In genomic region chr3:50273689-50274065, GRCh38 we compare ENCODE assay signal across 15 cellular contexts. TPM values are rescaled to one million over a fixed set of nuclear protein-coding genes. Genes with fewer than 3 reads are reported as not detected.
DNase-seq lines count a peak whose midpoint lies in the region; ATAC-seq, FAIRE-seq and TF ChIP-seq lines count a peak whose summit lies in the region.
"Had no signal": no experiment of that assay in that cellular context is flagged by ENCODE, and none has a peak within 500 bp of the region (broad histone marks: within the 10 kb centered on the region; RNA-seq: fewer than 3 reads in every experiment).

No MANE protein-coding gene starts in this region.

- H3K9ac ChIP-seq in astrocyte (ENCODE audit: low read length): no peak overlapping the region

- H4K20me1 ChIP-seq in astrocyte (ENCODE audit: insufficient read depth, low read length): peaks cover 3% of the 10 kb centered on the region

- no peak for DNase-seq in heart left ventricle
- DNase-seq in left cardiac atrium: no peak
- DNase-seq in astrocyte (ENCODE audit: low read depth): no peak
- DNase-seq in lower lobe of right lung: no peak
- DNase-seq in upper lobe of right lung: no peak
- no peak for DNase-seq in testis
- no peak for DNase-seq in HEK293T (ENCODE audit: extremely low spot score)
- no peak for DNase-seq in small intestine

- TF ChIP-seq CTCF in heart left ventricle (IDR thresholded peaks at IDR 0.05) (no peak), astrocyte (IDR thresholded peaks at IDR 0.05; ENCODE audit: insufficient read depth, low read depth, low read length) (no peak), lower lobe of right lung (IDR thresholded peaks at IDR 0.05) (no peak), upper lobe of right lung (IDR thresholded peaks at IDR 0.05) (no peak), testis (IDR thresholded peaks at IDR 0.05) (no peak)

- no peak overlapping the region for H2AFZ ChIP-seq in astrocyte (ENCODE audit: low read depth, low read length)

- TF ChIP-seq POLR2A in heart left ventricle (IDR thresholded peaks at IDR 0.05) (no peak), testis (IDR thresholded peaks at IDR 0.05) (no peak)

- H3K27ac ChIP-seq in heart left ventricle: no peak overlapping the region
- H3K27ac ChIP-seq in astrocyte (ENCODE audit: low read depth, low read length): no peak overlapping the region
- peak overlapping the region; percentile 38 for H3K27ac ChIP-seq in lower lobe of right lung
- no peak overlapping the region for H3K27ac ChIP-seq in upper lobe of right lung
- no peak overlapping the region for H3K27ac ChIP-seq in testis
- H3K27ac ChIP-seq in small intestine (ENCODE audit: low read depth in 1 of 2, low read length in 1 of 2): no peak overlapping the region
- H3K27ac ChIP-seq: epithelial cell of prostate, pancreas had no signal

- no peak overlapping the region for H3K27ac Mint-ChIP-seq in astrocyte (ENCODE audit: unreplicated experiment)

- H3K79me2 ChIP-seq in astrocyte (ENCODE audit: insufficient read depth, low read length): no peaks in the 10 kb centered on the region

- WGBS in heart left ventricle, 4 donors: 57 to 68% (median 62%) methylated on average over 21 to 31 of the region's 31 CpGs
- 40 to 52% methylated on average over 27 to 31 of the region's 31 CpGs for WGBS in testis, 2 donors
- WGBS in small intestine, 3 donors: 59 to 67% (median 61%) methylated on average over 21 to 31 of the region's 31 CpGs

- POLR2A ChIA-PET in HEK293T (lab: Yijun Ruan, JAX): no interaction called here

- CTCF ChIA-PET in HEK293T (lab: Yijun Ruan, JAX): no interaction called here

- H3K36me3 ChIP-seq in heart left ventricle: no peaks in the 10 kb centered on the region
- H3K36me3 ChIP-seq in astrocyte (ENCODE audit: insufficient read depth, low read length): no peaks in the 10 kb centered on the region
- H3K36me3 ChIP-seq in lower lobe of right lung: peaks cover 4% of the 10 kb centered on the region
- no peaks in the 10 kb centered on the region for H3K36me3 ChIP-seq in upper lobe of right lung
- H3K36me3 ChIP-seq in testis (ENCODE audit: low read depth, missing control alignments): no peaks in the 10 kb centered on the region
- peaks cover 3 to 9% of the 10 kb centered on the region in 2 donors for H3K36me3 ChIP-seq in small intestine (ENCODE audit: control insufficient read depth in 2 of 2, insufficient read depth in 2 of 2, low read length in 2 of 2)

- H3K4me3 Mint-ChIP-seq in astrocyte (ENCODE audit: unreplicated experiment): no peak overlapping the region

- H3K36me3 Mint-ChIP-seq in astrocyte (ENCODE audit: low read depth, unreplicated experiment): peaks cover 8% of the 10 kb centered on the region

- peaks cover 0 to 38% (median 6%) of the 10 kb centered on the region in 9 donors for H3K27me3 ChIP-seq in heart left ventricle
- H3K27me3 ChIP-seq in astrocyte (ENCODE audit: insufficient read depth, low read length): peaks cover 27% of the 10 kb centered on the region
- H3K27me3 ChIP-seq in lower lobe of right lung (ENCODE audit: low read depth): peaks cover 23% of the 10 kb centered on the region
- peaks cover 7% of the 10 kb centered on the region for H3K27me3 ChIP-seq in upper lobe of right lung
- no peaks in the 10 kb centered on the region for H3K27me3 ChIP-seq in testis
- peaks cover 0 to 5% of the 10 kb centered on the region in 2 donors for H3K27me3 ChIP-seq in small intestine (ENCODE audit: control insufficient read depth in 2 of 2, insufficient read depth in 2 of 2, low read length in 2 of 2)
- H3K27me3 ChIP-seq: pancreas had no signal

- no peaks in the 10 kb centered on the region for H3K9me3 ChIP-seq in heart left ventricle
- no peaks in the 10 kb centered on the region for H3K9me3 ChIP-seq in astrocyte (ENCODE audit: insufficient read depth, low read depth, low read length)
- no peaks in the 10 kb centered on the region for H3K9me3 ChIP-seq in lower lobe of right lung
- no peaks in the 10 kb centered on the region for H3K9me3 ChIP-seq in upper lobe of right lung
- no peaks in the 10 kb centered on the region for H3K9me3 ChIP-seq in testis
- no peaks in the 10 kb centered on the region for H3K9me3 ChIP-seq in small intestine (ENCODE audit: control insufficient read depth, low read depth)
- H3K9me3 ChIP-seq: left lung, pancreas had no signal

- FAIRE-seq in astrocyte (lab: Jason Lieb, UNC): no peak
- FAIRE-seq in small intestine (lab: Jason Lieb, UNC): no peak
- FAIRE-seq: A204.1, colon, pancreas had no signal

- H3K4me2 ChIP-seq in astrocyte (ENCODE audit: low read length): peak overlapping the region; percentile 72

- peaks cover 23% of the 10 kb centered on the region for H3K27me3 Mint-ChIP-seq in astrocyte (ENCODE audit: low read depth, unreplicated experiment)

- ATAC-seq in heart left ventricle (no peak), left cardiac atrium (no peak), lower lobe of right lung (no peak), upper lobe of right lung (no peak)

- intact Hi-C loops in heart left ventricle (cut with DNase I): loop anchor here (1.0 to 10.0 kb wide), 15 partner anchors 13 to 151 kb away; partner anchors contain the start of genes HYAL2 (in 3 of the 10) and TUSC2 (in 2 of the 10)
- intact Hi-C loops in left cardiac atrium (cut with DNase I): loop anchor here (2.0 to 5.0 kb wide), 5 partner anchors 47 to 151 kb away; partner anchors contain the start of genes GNAT1 (in 1 of the 2) and TUSC2 (in 1 of the 2)
- intact Hi-C loops in lower lobe of right lung (cut with DNase I): no loop called here
- intact Hi-C loops in upper lobe of right lung (cut with DNase I): loop anchor here (5.0 kb wide), 2 partner anchors 46 to 81 kb away; partner anchors contain the start of gene GNAT1
- intact Hi-C loops in testis (cut with DNase I; ENCODE audit: low total_unique reads): loop anchor here (10.0 kb wide), 1 partner anchor 79 kb away; the partner anchor contains the start of gene GNAT1

- H3K4me1 ChIP-seq in heart left ventricle: peaks cover 0 to 47% (median 27%) of the 10 kb centered on the region in 12 donors
- peaks cover 21% of the 10 kb centered on the region for H3K4me1 ChIP-seq in astrocyte (ENCODE audit: insufficient read depth, low read length)
- H3K4me1 ChIP-seq in lower lobe of right lung: peaks cover 48% of the 10 kb centered on the region
- H3K4me1 ChIP-seq in upper lobe of right lung: peaks cover 24% of the 10 kb centered on the region
- H3K4me1 ChIP-seq in testis: peaks cover 19% of the 10 kb centered on the region
- H3K4me1 ChIP-seq in small intestine (ENCODE audit: control insufficient read depth in 2 of 2, insufficient read depth in 1 of 2, low read depth in 1 of 2, low read length in 1 of 2): no peaks in the 10 kb centered on the region

- H3K4me3 ChIP-seq in heart left ventricle (peak overlapping the region in 9 of 12 donors; percentile 19 to 54 (median 39)), astrocyte (ENCODE audit: insufficient read depth, low read depth, low read length) (no peak overlapping the region), lower lobe of right lung (peak overlapping the region; percentile 45), upper lobe of right lung (peak overlapping the region; percentile 37), testis (peak overlapping the region in 1 of 2 donors; percentile 35), small intestine (ENCODE audit: low read depth in 1 of 2, low read length in 2 of 2) (no peak overlapping the region)

- no peaks in the 10 kb centered on the region for H3K9me3 Mint-ChIP-seq in astrocyte (ENCODE audit: unreplicated experiment)
- H3K9me3 Mint-ChIP-seq: activated CD4-positive, alpha-beta T cell treated with anti-CD3 and anti-CD28 coated beads, Interleukin-2, amount 10 ng/mL, durations not matched to agents 24 days and 14 days had no signal

- peaks cover 21% of the 10 kb centered on the region for H3K4me1 Mint-ChIP-seq in astrocyte (ENCODE audit: low read depth, unreplicated experiment)

TF ChIP-seq in HEK293T, 16 proteins besides CTCF, POLR2A, EP300 and RAD21 (continues in another document):
- TF ChIP-seq SUZ12 (IDR thresholded peaks at IDR 0.05) (no peak), FOXA1 (IDR thresholded peaks at IDR 0.05) (no peak)

RNA-seq across cellular contexts. Expression of gene SEMA3B, which starts 4.7 kb away (rescaled TPM):
- 10 to 100 TPM; 12.9 to 60.1 (median 17.8) TPM for total RNA-seq in heart left ventricle
- 10 to 100 TPM; 21.1 to 37.5 TPM for polyA plus RNA-seq in heart left ventricle
- 10 to 100 TPM; 14.3 to 32.6 TPM for total RNA-seq in left cardiac atrium
- total RNA-seq in astrocyte: 4.9 and 5.9 TPM in 2 replicates
- 77.6 TPM for total RNA-seq in lower lobe of right lung
- total RNA-seq in upper lobe of right lung: 120 TPM
- 10 to 100 TPM; 12.9 to 26.7 TPM for total RNA-seq in testis
- polyA plus RNA-seq in testis (ENCODE audit: insufficient read depth, low read depth, low replicate concordance): 30.2 TPM
- 100 to 1,000 TPM in 2 of 3 donors, 10 to 100 TPM in 1; 39.2 to 204 (median 164) TPM for polyA plus RNA-seq in small intestine
- polyA plus RNA-seq: CD14-positive monocyte had no signal

RNA-seq across cellular contexts. Expression of gene LSMEM2, which starts 5.2 kb away (rescaled TPM):
- total RNA-seq in heart left ventricle: 10 to 100 TPM in 8 of 9 donors, 1 to 10 TPM in 1; 8.8 to 68.3 (median 31.5) TPM
- polyA plus RNA-seq in heart left ventricle: 10 to 100 TPM in 1 of 2 donors, 1 to 10 TPM in 1; 1.3 to 29.7 TPM
- total RNA-seq in left cardiac atrium: 1 to 10 TPM; 1.4 to 6.6 TPM
- total RNA-seq in astrocyte: 0.30 TPM in 1 of 2 replicates, not detected in the other
- total RNA-seq in lower lobe of right lung: not detected
- total RNA-seq in upper lobe of right lung: not detected
- 1 to 10 TPM; 1.5 to 3.2 TPM for total RNA-seq in testis
- 2.6 TPM for polyA plus RNA-seq in testis (ENCODE audit: insufficient read depth, low read depth, low replicate concordance)
- polyA plus RNA-seq in small intestine: under 1 TPM in 2 of 3 donors, not detected in 1; 0.21 to 0.54 TPM
- total RNA-seq: activated CD4-positive, alpha-beta T cell treated with anti-CD3 and anti-CD28 coated beads, Interleukin-2, amount 10 ng/mL, durations not matched to agents 24 days and 14 days had no signal
- polyA plus RNA-seq: CD14-positive monocyte had no signal

RNA-seq across cellular contexts. Expression of gene IFRD2, which starts 18.6 kb away (rescaled TPM):
- total RNA-seq in heart left ventricle (10 to 100 TPM; 47.5 to 94.9 (median 61.4) TPM), left cardiac atrium (10 to 100 TPM; 53.1 to 68.8 TPM), astrocyte (59.2 and 66.8 TPM in 2 replicates), lower lobe of right lung (66.9 TPM), upper lobe of right lung (77.0 TPM), testis (10 to 100 TPM; 55.3 to 60.9 TPM)
- polyA plus RNA-seq in heart left ventricle (100 to 1,000 TPM in 1 of 2 donors, 10 to 100 TPM in 1; 80.5 to 106 TPM), testis (ENCODE audit: insufficient read depth, low read depth, low replicate concordance) (42.3 TPM), small intestine (10 to 100 TPM; 65.8 to 93.4 (median 76.2) TPM)

RNA-seq across cellular contexts. Expression of gene HYAL3, which starts 25.5 kb away (rescaled TPM):
- total RNA-seq in heart left ventricle (1 to 10 TPM; 1.0 to 3.2 (median 1.6) TPM), left cardiac atrium (1 to 10 TPM; 1.7 to 1.8 TPM), astrocyte (6.3 and 6.9 TPM in 2 replicates), lower lobe of right lung (4.0 TPM), upper lobe of right lung (2.8 TPM), testis (10 to 100 TPM; 13.8 to 25.2 TPM)
- polyA plus RNA-seq in heart left ventricle (1 to 10 TPM; 2.1 to 3.1 TPM), testis (ENCODE audit: insufficient read depth, low read depth, low replicate concordance) (27.9 TPM), small intestine (1 to 10 TPM; 1.6 to 4.1 (median 2.7) TPM)

RNA-seq across cellular contexts. Expression of gene NAA80, which starts 25.5 kb away (rescaled TPM):
- total RNA-seq in heart left ventricle (10 to 100 TPM in 4 of 9 donors, 1 to 10 TPM in 5; 8.0 to 13.9 (median 9.8) TPM), left cardiac atrium (1 to 10 TPM; 5.8 to 7.2 TPM), astrocyte (6.3 and 7.0 TPM in 2 replicates), lower lobe of right lung (9.3 TPM), upper lobe of right lung (12.5 TPM), testis (10 to 100 TPM; 37.9 to 79.4 TPM)
- polyA plus RNA-seq in heart left ventricle (10 to 100 TPM in 1 of 2 donors, 1 to 10 TPM in 1; 5.0 to 10.4 TPM), testis (ENCODE audit: insufficient read depth, low read depth, low replicate concordance) (72.4 TPM), small intestine (1 to 10 TPM; 2.4 to 8.5 (median 6.5) TPM)

Comparison
In these comparisons a context has a peak if more than half of its experiments do, and no peak if none do; other contexts are left out.
1. H3K4me3 ChIP-seq: peak in heart left ventricle (9 of 12), lower lobe of right lung (single experiment) and upper lobe of right lung (single experiment); none in astrocyte (single experiment) and small intestine (0 of 2).